ENCODE assay signal across 10 cellular contexts in the genomic region with DNA sequence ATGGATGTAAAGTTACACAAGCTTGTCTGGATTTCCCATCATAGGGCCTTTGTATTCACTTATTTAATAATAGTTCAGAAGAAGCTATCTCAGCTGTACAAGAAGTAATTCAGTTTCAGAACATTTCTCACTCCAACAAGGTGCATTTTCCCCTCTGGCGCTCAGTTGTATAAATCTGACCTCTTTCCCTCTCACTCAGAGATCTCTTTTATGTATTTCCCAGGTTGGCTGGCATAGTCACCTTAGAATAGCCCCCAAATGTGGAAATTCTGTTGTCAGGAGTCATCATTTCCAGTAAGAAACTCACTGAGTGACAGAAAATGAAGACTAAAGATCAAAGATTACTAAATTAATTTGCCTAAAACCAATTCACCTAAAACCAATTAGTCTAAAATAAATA.
"Had no signal": no experiment of that assay in that cellular context is flagged by ENCODE, and none has a peak within 500 bp of the region (broad histone marks: within the 10 kb centered on the region; RNA-seq: fewer than 3 reads in every experiment).

No MANE protein-coding gene starts in this region.

- H3K9me3 Mint-ChIP-seq: HFFc6 had no signal

- H3K4me3 Mint-ChIP-seq: HFFc6 had no signal

- H3K9me3 ChIP-seq: HAP-1 had no signal

- ATAC-seq: HCT116, K562 had no signal

- H3K4me3 ChIP-seq: GM23248, HAP-1, K562 had no signal

- DNase-seq: GM23248, GOT3, H7, HFFc6, IMR-90, KG1 had no signal

- H3K27ac ChIP-seq: GM23248, HL-60 had no signal

- H3K27ac Mint-ChIP-seq: HFFc6 had no signal
